Comparison of ENCODE assay signal across 24 cellular contexts in genomic region chr1:109850194-109850593, GRCh38.
A peak's percentile ranks its signal among the peaks of the same experiment; 100 is the strongest.
DNase-seq lines count a peak whose midpoint lies in the region; ATAC-seq, FAIRE-seq and TF ChIP-seq lines count a peak whose summit lies in the region.
"Had no signal": no experiment of that assay in that cellular context is flagged by ENCODE, and none has a peak within 500 bp of the region (broad histone marks: within the 10 kb centered on the region; RNA-seq: fewer than 3 reads in every experiment).

No MANE protein-coding gene starts in this region.

- H4K20me1 ChIP-seq in HepG2 (ENCODE audit: insufficient read depth, low read length): no peaks in the 10 kb centered on the region

- BruUV-seq in HepG2 (replicated peaks; lab: Mats Ljungman, UMichigan) (no TSS peak), Panc1 (replicated peaks; lab: Mats Ljungman, UMichigan) (no TSS peak)

- 60% methylated on average over 4 of the region's 4 CpGs for WGBS in HepG2 (ENCODE audit: low lambda C conversion rate)
- WGBS in right lobe of liver (ENCODE audit: insufficient coverage, low coverage, low lambda C conversion rate, missing lambda C conversion rate): 93% methylated on average over 1 of the region's 4 CpGs

- TF ChIP-seq EP300 in HepG2 (IDR thresholded peaks at IDR 0.05; ENCODE audit: low read depth in 2 of 2, low read length in 2 of 2) (no peak), HepG2 (CRISPR knock-in tag; IDR thresholded peaks at IDR 0.05; ENCODE audit: borderline replicate concordance) (no peak)

- H3K27ac ChIP-seq in HepG2 (ENCODE audit: extremely low read length, insufficient read depth, low read length) (no peak overlapping the region), right lobe of liver (no peak overlapping the region), Panc1 (ENCODE audit: low read length) (peak overlapping the region; percentile 51; the same call in 1 of the 2 replicates), upper lobe of right lung (no peak overlapping the region)
- H3K27ac ChIP-seq: epithelial cell of prostate, pancreas, suprapubic skin had no signal

- H3K27me3 ChIP-seq in HepG2 (ENCODE audit: control insufficient read depth in 1 of 2, insufficient read depth in 2 of 2, low read length in 2 of 2) (no peaks in the 10 kb centered on the region; a peak in 1 of 5 replicates), right lobe of liver (no peaks in the 10 kb centered on the region), Panc1 (ENCODE audit: control insufficient read depth, insufficient read depth, low read length) (no peaks in the 10 kb centered on the region), upper lobe of right lung (no peaks in the 10 kb centered on the region)
- H3K27me3 ChIP-seq: pancreas, suprapubic skin had no signal

- intact Hi-C loops in HepG2 (cut with micrococcal nuclease; ENCODE audit: unreplicated experiment) (no loop called here), right lobe of liver (cut with DNase I) (no loop called here), Panc1 (cut with micrococcal nuclease; ENCODE audit: unreplicated experiment) (no loop called here), upper lobe of right lung (cut with DNase I) (no loop called here)

- TF ChIP-seq RAD21 in HepG2 (CRISPR knock-in tag; IDR thresholded peaks at IDR 0.05): no peak

- no peak overlapping the region for H3K9ac ChIP-seq in HepG2 (ENCODE audit: insufficient read depth, low read depth, low read length)

- DNase-seq in HepG2 (ENCODE audit: low spot score): no peak
- no peak for DNase-seq in right lobe of liver
- DNase-seq in Panc1 (ENCODE audit: low read depth, low spot score): no peak
- no peak for DNase-seq in upper lobe of right lung
- no peak for DNase-seq in NCI-H526 treated with DMSO at 0.1 percent for 48 hours (lab: John Stamatoyannopoulos, UW)
- no peak for DNase-seq in NCI-H82 treated with DMSO at 0.1 percent for 48 hours (lab: John Stamatoyannopoulos, UW; ENCODE audit: unreplicated experiment)
- DNase-seq in stimulated activated CD4-positive, alpha-beta T cell treated with anti-CD3 and anti-CD28 coated beads, Interleukin-4, amount 100 ng/mL, for 1 hour: no peak
- DNase-seq: amygdala; effector CD4-positive, alpha-beta T cell; NCI-H1092 treated with DMSO at 0.1 percent for 48 hours; NCI-H187 treated with DMSO at 0.1 percent for 48 hours; NCI-H748 treated with DMSO at 0.1 percent for 48 hours; nephron progenitor cell; pancreas; right cardiac atrium; stimulated activated naive CD4-positive, alpha-beta T cell had no signal

- no peak overlapping the region for H2AFZ ChIP-seq in HepG2 (ENCODE audit: low read length)

- TF ChIP-seq POLR2A in HepG2 (IDR thresholded peaks at IDR 0.05; ENCODE audit: insufficient read depth in 1 of 2, low read depth in 2 of 2, low read length in 2 of 2) (no peak), right lobe of liver (IDR thresholded peaks at IDR 0.05) (no peak)

- CTCF ChIA-PET in HepG2 (lab: Yijun Ruan, JAX; ENCODE audit: low intra/inter-chr PET ratio, low total read pairs) (no interaction called here), Panc1 (lab: Charles Lee) (no interaction called here)

- no peak overlapping the region for H3K4me2 ChIP-seq in HepG2 (ENCODE audit: low read depth, low read length)

- H3K79me2 ChIP-seq in HepG2 (ENCODE audit: insufficient read depth, low read length): no peaks in the 10 kb centered on the region

- no peak for FAIRE-seq in HepG2 (lab: Jason Lieb, UNC)
- FAIRE-seq: colon, GM18507, HTR-8/SVneo, keratinocyte, pancreas had no signal

- H3K4me1 ChIP-seq in HepG2 (ENCODE audit: insufficient read depth, low read length) (peaks cover 36% of the 10 kb centered on the region), right lobe of liver (no peaks in the 10 kb centered on the region), Panc1 (ENCODE audit: control insufficient read depth, insufficient read depth, low read length) (no peaks in the 10 kb centered on the region), upper lobe of right lung (no peaks in the 10 kb centered on the region)
- H3K4me1 ChIP-seq: pancreas, suprapubic skin had no signal

- in situ Hi-C loops in HepG2 (cut with HindIII; ENCODE audit: extremely low pct_ligation_motif_present, low pct_unique_long_range_greater_than_20kb): no loop called here
- in situ Hi-C loops in Panc1 (cut with HindIII; ENCODE audit: low pct_unique_long_range_greater_than_20kb, low sequenced_read_pairs): no loop called here

- no peaks in the 10 kb centered on the region for H3K36me3 ChIP-seq in HepG2 (replicated peaks in 1 of 2; ENCODE audit: control insufficient read depth in 1 of 2, insufficient read depth in 2 of 2, low read length in 2 of 2)
- H3K36me3 ChIP-seq in right lobe of liver: no peaks in the 10 kb centered on the region
- no peaks in the 10 kb centered on the region for H3K36me3 ChIP-seq in Panc1 (ENCODE audit: control insufficient read depth, insufficient read depth, low read length)
- no peaks in the 10 kb centered on the region for H3K36me3 ChIP-seq in upper lobe of right lung
- H3K36me3 ChIP-seq: pancreas, suprapubic skin had no signal

- POLR2A ChIA-PET in HepG2 (lab: Yijun Ruan, JAX): no interaction called here
- POLR2A ChIA-PET in Panc1 (lab: Charles Lee): no interaction called here

- no peak overlapping the region for H3K4me3 ChIP-seq in HepG2 (replicated peaks in 1 of 3; ENCODE audit: insufficient read depth in 1 of 3, low read depth in 2 of 3, low read length in 3 of 3)
- H3K4me3 ChIP-seq in right lobe of liver: no peak overlapping the region
- no peak overlapping the region for H3K4me3 ChIP-seq in Panc1 (ENCODE audit: low read depth in 2 of 2, low read length in 2 of 2)
- H3K4me3 ChIP-seq in upper lobe of right lung: no peak overlapping the region
- H3K4me3 ChIP-seq: pancreas, SK-N-MC, suprapubic skin had no signal

- ATAC-seq in HepG2 (no peak), right lobe of liver (no peak), Panc1 (no peak), esophagus mucosa (peak; percentile 42), upper lobe of right lung (peak; percentile 86)
- ATAC-seq: pancreas, right cardiac atrium had no signal

- no peak for TF ChIP-seq CTCF in HepG2 (CRISPR knock-in tag; IDR thresholded peaks at IDR 0.05)
- no peak for TF ChIP-seq CTCF in right lobe of liver (IDR thresholded peaks at IDR 0.05)
- no peak for TF ChIP-seq CTCF in Panc1 (IDR thresholded peaks at IDR 0.05)
- no peak for TF ChIP-seq CTCF in upper lobe of right lung (IDR thresholded peaks at IDR 0.05)

- H3K9me3 ChIP-seq in HepG2 (ENCODE audit: low read length) (no peaks in the 10 kb centered on the region), right lobe of liver (no peaks in the 10 kb centered on the region), Panc1 (ENCODE audit: control insufficient read depth, insufficient read depth, low read depth, low read length) (no peaks in the 10 kb centered on the region), upper lobe of right lung (no peaks in the 10 kb centered on the region)
- H3K9me3 ChIP-seq: pancreas, suprapubic skin had no signal

TF ChIP-seq in HepG2, 621 proteins besides CTCF, POLR2A, EP300 and RAD21:
- TF ChIP-seq THAP11 (CRISPR knock-in tag; IDR thresholded peaks at IDR 0.05) (peak; percentile 75), ZNF143 (CRISPR knock-in tag; IDR thresholded peaks at IDR 0.05) (peak; percentile 34; the same call in 1 of the 2 replicates), ZNF350 (CRISPR knock-in tag; IDR thresholded peaks at IDR 0.05; ENCODE audit: borderline replicate concordance, low read depth) (no peak)

Comparison
In these comparisons a context has a peak if more than half of its experiments do, and no peak if none do; other contexts are left out.
1. ATAC-seq: peak in esophagus mucosa (single experiment) and upper lobe of right lung (single experiment); none in HepG2 (single experiment), right lobe of liver (0 of 4) and Panc1 (single experiment).